ENCODE assay signal across 10 cellular contexts in genomic region chr1:31736675-31737074, GRCh38. TPM values are rescaled to one million over a fixed set of nuclear protein-coding genes. Genes with fewer than 3 reads are reported as not detected.
DNase-seq lines count a peak whose midpoint lies in the region; ATAC-seq and TF ChIP-seq lines count a peak whose summit lies in the region.
"Had no signal": no experiment of that assay in that cellular context is flagged by ENCODE, and none has a peak within 500 bp of the region (broad histone marks: within the 10 kb centered on the region; RNA-seq: fewer than 3 reads in every experiment).

No MANE protein-coding gene starts in this region.

- no peak overlapping the region for H3K9ac ChIP-seq in BLaER1 treated with 17β-estradiol and CSF1 and Interleukin-3, amounts not matched to agents 10 nM and 100 nM

- no peak overlapping the region for H3K4me3 ChIP-seq in BLaER1 treated with 17β-estradiol and CSF1 and Interleukin-3, amounts not matched to agents 10 nM and 100 nM
- H3K4me3 ChIP-seq in HEK293 (ENCODE audit: low read depth, low read length) (no peak overlapping the region), breast epithelium (peak overlapping the region in 2 of 3 donors; percentile 24 to 43)
- H3K4me3 ChIP-seq: smooth muscle cell had no signal

- 0 out of 22 replicates have a peak, but pooled peaks cover 0 to 20% (median 0%) of the 10 kb centered on the region in 11 experiments for H3K27me3 ChIP-seq in BLaER1 treated with 17β-estradiol and CSF1 and Interleukin-3, amounts not matched to agents 10 nM and 100 nM
- H3K27me3 ChIP-seq in breast epithelium: no peaks in the 10 kb centered on the region

- H3K9me3 ChIP-seq in BLaER1 treated with 17β-estradiol and CSF1 and Interleukin-3, amounts not matched to agents 10 nM and 100 nM (replicated peaks in 1 of 11): no peaks in the 10 kb centered on the region
- H3K9me3 ChIP-seq in HEK293 (ENCODE audit: control insufficient read depth, insufficient read depth, low read depth, low read length) (no peaks in the 10 kb centered on the region), breast epithelium (no peaks in the 10 kb centered on the region)

- TF ChIP-seq POLR2A in breast epithelium (IDR thresholded peaks at IDR 0.05): no peak

- H3K4me1 ChIP-seq in BLaER1 treated with 17β-estradiol and CSF1 and Interleukin-3, amounts not matched to agents 10 nM and 100 nM: peaks cover 25 to 78% (median 64%) of the 10 kb centered on the region in 10 experiments
- no peaks in the 10 kb centered on the region for H3K4me1 ChIP-seq in HEK293 (ENCODE audit: control insufficient read depth, insufficient read depth, low read length)
- H3K4me1 ChIP-seq in breast epithelium: no peaks in the 10 kb centered on the region

- H3K27ac ChIP-seq in BLaER1 treated with 17β-estradiol and CSF1 and Interleukin-3, amounts not matched to agents 10 nM and 100 nM: no peak overlapping the region
- no peak overlapping the region for H3K27ac ChIP-seq in HEK293 (ENCODE audit: extremely low read depth, low read depth, low read length)
- H3K27ac ChIP-seq in breast epithelium: peak overlapping the region in 1 of 2 donors; percentile 19

- CTCF ChIA-PET in HEK293 (lab: Yijun Ruan, JAX): interaction anchor here (1.3 kb wide), 1 partner anchor 9 kb away, joined by 8 read pairs; no protein-coding TSS in a partner anchor

- DNase-seq in breast epithelium (ENCODE audit: low spot score in 2 of 2) (peak in 1 of 2 donors; percentile 61), posterior cingulate gyrus (peak in 7 of 10 donors; percentile 47 to 96 (median 71)), GM10266 (ENCODE audit: extremely low spot score) (no peak)
- DNase-seq: activated gamma-delta T cell treated with Interleukin-2 at 50 U/mL for 16 hours, naive B cell had no signal

- TF ChIP-seq CTCF in HEK293 (tag by site-specific recombination; IDR thresholded peaks at IDR 0.05): no peak
- no peak for TF ChIP-seq CTCF in breast epithelium (IDR thresholded peaks at IDR 0.05)
- TF ChIP-seq CTCF in GM10266 (IDR thresholded peaks at IDR 0.05; ENCODE audit: control insufficient read depth, insufficient read depth, low read depth, missing control alignments): no peak

- POLR2A ChIA-PET in HEK293 (lab: Yijun Ruan, JAX): no interaction called here

- H3K4me2 ChIP-seq in BLaER1 treated with 17β-estradiol and CSF1 and Interleukin-3, amounts not matched to agents 10 nM and 100 nM: peak overlapping the region in 8 of 11 experiments; percentile 7 to 53 (median 36); a peak in 9 of 22 replicates
- H3K4me2 ChIP-seq: smooth muscle cell had no signal

- H4K20me1 ChIP-seq in BLaER1 treated with 17β-estradiol and CSF1 and Interleukin-3, amounts not matched to agents 10 nM and 100 nM: peaks cover 0 to 36% (median 0%) of the 10 kb centered on the region in 11 experiments; a peak in 9 of 22 replicates

- ATAC-seq in GM21825 (IDR thresholded peaks at IDR 0.05; ENCODE audit: unreplicated experiment) (no peak), HG02798 (IDR thresholded peaks at IDR 0.05; ENCODE audit: poor library complexity, unreplicated experiment) (no peak)

- intact Hi-C loops in breast epithelium (cut with DNase I; ENCODE audit: low total_unique reads) (no loop called here), posterior cingulate gyrus (cut with DNase I) (no loop called here)

- H3K36me3 ChIP-seq in BLaER1 treated with 17β-estradiol and CSF1 and Interleukin-3, amounts not matched to agents 10 nM and 100 nM: peaks cover 0 to 10% (median 0%) of the 10 kb centered on the region in 11 experiments; a peak in 3 of 22 replicates
- peaks cover 0 to 70% of the 10 kb centered on the region in 2 experiments; a peak in 1 of 3 replicates for H3K36me3 ChIP-seq in HEK293 (ENCODE audit: control insufficient read depth in 2 of 2, insufficient read depth in 1 of 2, low read length in 2 of 2)
- H3K36me3 ChIP-seq in breast epithelium: no peaks in the 10 kb centered on the region

TF ChIP-seq in HEK293, 187 proteins besides CTCF, POLR2A, EP300 and RAD21 (continues in another document):
- TF ChIP-seq YY1 (tag by site-specific recombination; IDR thresholded peaks at IDR 0.05): no peak
- TF ChIP-seq ZNF23 (tag by site-specific recombination; IDR thresholded peaks at IDR 0.05; ENCODE audit: borderline replicate concordance): no peak
- TF ChIP-seq ZNF324 (tag by site-specific recombination; IDR thresholded peaks at IDR 0.05): no peak
- no peak for TF ChIP-seq OSR2 (tag by site-specific recombination; IDR thresholded peaks at IDR 0.05)
- no peak for TF ChIP-seq GLI4 (tag by site-specific recombination; IDR thresholded peaks at IDR 0.05)
- TF ChIP-seq ZNF37A (tag by site-specific recombination; IDR thresholded peaks at IDR 0.05): no peak
- TF ChIP-seq HIC1 (tag by site-specific recombination; IDR thresholded peaks at IDR 0.05): peak; percentile 59; the same call in 1 of the 2 replicates
- TF ChIP-seq ZNF423 (tag by site-specific recombination; IDR thresholded peaks at IDR 0.05): no peak
- TF ChIP-seq SETDB1 (IDR thresholded peaks at IDR 0.05; ENCODE audit: insufficient read length, low read length): no peak
- TF ChIP-seq ZBTB8A (tag by site-specific recombination; IDR thresholded peaks at IDR 0.05): no peak
- TF ChIP-seq ZEB2 (tag by site-specific recombination; IDR thresholded peaks at IDR 0.05): no peak
- TF ChIP-seq FEZF1 (tag by site-specific recombination; IDR thresholded peaks at IDR 0.05): no peak
- no peak for TF ChIP-seq ZNF558 (tag by site-specific recombination; IDR thresholded peaks at IDR 0.05)
- TF ChIP-seq ZBTB48 (tag by site-specific recombination; IDR thresholded peaks at IDR 0.05): no peak
- no peak for TF ChIP-seq ZNF280C (tag by site-specific recombination; IDR thresholded peaks at IDR 0.05)
- TF ChIP-seq EGR2 (tag by site-specific recombination; IDR thresholded peaks at IDR 0.05; ENCODE audit: low read depth): peak; percentile 98
- no peak for TF ChIP-seq ZFP3 (tag by site-specific recombination; IDR thresholded peaks at IDR 0.05; ENCODE audit: low read depth)
- no peak for TF ChIP-seq ZNF362 (tag by site-specific recombination; IDR thresholded peaks at IDR 0.05)

RNA-seq across cellular contexts. Expression of gene ADGRB2, which starts 27.5 kb away (rescaled TPM):
- 1 to 10 TPM; 1.3 to 4.9 (median 2.9) TPM for total RNA-seq in breast epithelium

RNA-seq across cellular contexts. Expression of gene COL16A1, which starts 32.9 kb away (rescaled TPM):
- total RNA-seq in breast epithelium: 10 to 100 TPM; 55.2 to 79.5 (median 58.7) TPM

Comparison
In these comparisons a context has a peak if more than half of its experiments do, and no peak if none do; other contexts are left out.
1. H3K4me3 ChIP-seq: peak in breast epithelium (2 of 3); none in BLaER1 treated with 17β-estradiol and CSF1 and Interleukin-3, amounts not matched to agents 10 nM and 100 nM (0 of 10) and HEK293 (single experiment).